In the genomic region with DNA sequence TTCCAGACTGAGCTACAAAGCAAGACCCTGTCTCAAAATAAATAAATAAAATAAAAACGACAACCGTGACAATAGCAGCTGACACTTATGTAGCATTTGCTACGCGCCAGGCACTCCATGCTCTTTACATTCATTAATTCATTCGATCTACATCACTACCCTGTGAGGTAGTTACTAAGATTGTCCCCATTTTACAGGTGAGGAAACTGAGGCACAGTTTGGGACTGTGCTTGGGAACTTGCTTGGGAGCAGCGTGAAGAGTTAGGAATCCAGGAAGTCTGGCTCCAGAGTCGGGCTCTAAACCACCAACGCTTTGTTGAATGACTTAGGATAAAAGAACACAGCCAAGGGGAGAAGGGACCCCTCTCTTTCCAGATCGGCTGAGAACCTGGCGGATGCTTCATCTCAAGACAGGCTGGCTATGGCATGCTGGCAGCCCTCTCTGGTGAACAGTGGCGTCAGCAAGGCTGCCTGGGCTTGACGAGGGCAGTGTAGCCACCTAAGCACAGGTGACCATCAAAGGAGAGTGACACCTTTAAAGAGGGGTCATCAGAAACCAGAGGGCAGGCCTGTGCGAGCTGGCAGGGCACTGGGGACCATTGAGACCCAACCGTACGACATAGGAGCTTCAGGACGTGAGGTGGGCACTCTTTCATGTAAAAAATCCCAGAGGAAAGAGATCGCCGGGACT, we compare ENCODE assay signal across 8 cellular contexts. TPM values are rescaled to one million over a fixed set of nuclear protein-coding genes. Genes with fewer than 3 reads are reported as not detected.
DNase-seq lines count a peak whose midpoint lies in the region; ATAC-seq and TF ChIP-seq lines count a peak whose summit lies in the region.

No MANE protein-coding gene starts in this region.

- H3K36me3 ChIP-seq in heart left ventricle (peaks cover 0 to 21% (median 18%) of the 10 kb centered on the region in 9 donors), kidney epithelial cell (ENCODE audit: control insufficient read depth, insufficient read depth, low read length) (peaks cover 1% of the 10 kb centered on the region), thyroid gland (peaks cover 10 to 17% of the 10 kb centered on the region in 2 donors)

- ATAC-seq in heart left ventricle (peak in 2 of 4 donors; percentile 6 to 16), Right ventricle myocardium superior (ENCODE audit: poor library complexity) (no peak)
- ATAC-seq in activated naive CD8-positive, alpha-beta T cell treated with anti-CD3 and anti-CD28 coated beads, Interleukin-2, amount 10 ng/mL, durations not matched to agents 7 days and 5 days (ENCODE audit: low read depth), result no peak

- peak overlapping the region; percentile 84 to 98 (median 95) for H3K27ac ChIP-seq in heart left ventricle
- H3K27ac ChIP-seq in thyroid gland, result peak overlapping the region in 2 of 3 donors; percentile 90 to 97

- TF ChIP-seq POLR2A in heart left ventricle (IDR thresholded peaks at IDR 0.05) (no peak), thyroid gland (IDR thresholded peaks at IDR 0.05) (no peak)

- DNase-seq in heart left ventricle, result no peak
- no peak for DNase-seq in Right ventricle myocardium superior
- DNase-seq in activated naive CD8-positive, alpha-beta T cell treated with anti-CD3 and anti-CD28 coated beads, Interleukin-2, amount 10 ng/mL, durations not matched to agents 7 days and 5 days, result no peak
- no peak for DNase-seq in kidney epithelial cell (ENCODE audit: low read depth)
- DNase-seq in thyroid gland, result no peak
- no peak for DNase-seq in GM20000 (ENCODE audit: low spot score)
- DNase-seq in NCI-H774 (lab: John Stamatoyannopoulos, UW), result no peak
- DNase-seq in glomerular visceral epithelial cell (ENCODE audit: extremely low spot score), result no peak

- TF ChIP-seq CTCF in heart left ventricle (IDR thresholded peaks at IDR 0.05) (no peak), kidney epithelial cell (IDR thresholded peaks at IDR 0.05; ENCODE audit: insufficient read depth, low read length, poor library complexity, severe bottlenecking) (no peak), thyroid gland (IDR thresholded peaks at IDR 0.05) (no peak), GM20000 (IDR thresholded peaks at IDR 0.05; ENCODE audit: extremely low read depth, missing control alignments) (no peak)

- POLR2A ChIA-PET in activated naive CD8-positive, alpha-beta T cell treated with anti-CD3 and anti-CD28 coated beads, Interleukin-2, amount 10 ng/mL, durations not matched to agents 7 days and 5 days (lab: Charles Lee), result interaction anchor here (0.6 to 1.6 kb wide), 2 partner anchors 20 to 224 kb away, joined by 3 to 4 read pairs; a partner anchor contains a TSS

- H3K9me3 ChIP-seq in heart left ventricle, result no peaks in the 10 kb centered on the region
- H3K9me3 ChIP-seq in thyroid gland, result no peaks in the 10 kb centered on the region

- H3K9me3 Mint-ChIP-seq in activated naive CD8-positive, alpha-beta T cell treated with anti-CD3 and anti-CD28 coated beads, Interleukin-2, amount 10 ng/mL, durations not matched to agents 7 days and 5 days, result no peaks in the 10 kb centered on the region

- no peaks in the 10 kb centered on the region for H3K27me3 ChIP-seq in heart left ventricle
- no peaks in the 10 kb centered on the region for H3K27me3 ChIP-seq in kidney epithelial cell (ENCODE audit: control insufficient read depth, insufficient read depth, low read length)
- H3K27me3 ChIP-seq in thyroid gland, result no peaks in the 10 kb centered on the region

- peak overlapping the region; percentile 93 for H3K4me3 Mint-ChIP-seq in activated naive CD8-positive, alpha-beta T cell treated with anti-CD3 and anti-CD28 coated beads, Interleukin-2, amount 10 ng/mL, durations not matched to agents 7 days and 5 days

- H3K4me3 ChIP-seq in heart left ventricle (peak overlapping the region; percentile 67 to 99 (median 92)), kidney epithelial cell (ENCODE audit: low read depth, low read length) (peak overlapping the region; percentile 63), thyroid gland (replicated peaks in 1 of 3) (peak overlapping the region; percentile 45 to 70 (median 66))

- H3K4me1 ChIP-seq in heart left ventricle (peaks cover 0 to 20% (median 13%) of the 10 kb centered on the region in 12 donors), thyroid gland (peaks cover 8% of the 10 kb centered on the region in 2 donors)

- H3K27me3 Mint-ChIP-seq in activated naive CD8-positive, alpha-beta T cell treated with anti-CD3 and anti-CD28 coated beads, Interleukin-2, amount 10 ng/mL, durations not matched to agents 7 days and 5 days, result no peaks in the 10 kb centered on the region

- H3K27ac Mint-ChIP-seq in activated naive CD8-positive, alpha-beta T cell treated with anti-CD3 and anti-CD28 coated beads, Interleukin-2, amount 10 ng/mL, durations not matched to agents 7 days and 5 days, result peak overlapping the region; percentile 98

- peaks cover 18% of the 10 kb centered on the region for H3K4me1 Mint-ChIP-seq in activated naive CD8-positive, alpha-beta T cell treated with anti-CD3 and anti-CD28 coated beads, Interleukin-2, amount 10 ng/mL, durations not matched to agents 7 days and 5 days

- H3K36me3 Mint-ChIP-seq in activated naive CD8-positive, alpha-beta T cell treated with anti-CD3 and anti-CD28 coated beads, Interleukin-2, amount 10 ng/mL, durations not matched to agents 7 days and 5 days, result peaks cover 10% of the 10 kb centered on the region

- 23 to 32% (median 24%) methylated on average over 16 to 18 of the region's 18 CpGs for WGBS in heart left ventricle, 4 donors
- WGBS in thyroid gland, 2 donors, result 19 to 22% methylated on average over 18 of the region's 18 CpGs

- intact Hi-C loops in heart left ventricle (cut with DNase I), result no loop called here
- intact Hi-C loops in Right ventricle myocardium superior (cut with DNase I), result no loop called here
- intact Hi-C loops in thyroid gland (cut with DNase I), result no loop called here

RNA-seq across cellular contexts. Expression of a gene that starts 0.6 kb away (rescaled TPM):
- 10 to 100 TPM in 5 of 9 donors, 1 to 10 TPM in 4; 7.4 to 32.3 (median 10.1) TPM for total RNA-seq in heart left ventricle
- 10 to 100 TPM; 17.9 to 34.3 TPM for polyA plus RNA-seq in heart left ventricle
- total RNA-seq in Right ventricle myocardium superior, result 10.5 TPM
- total RNA-seq in activated naive CD8-positive, alpha-beta T cell treated with anti-CD3 and anti-CD28 coated beads, Interleukin-2, amount 10 ng/mL, durations not matched to agents 7 days and 5 days, result 10 to 100 TPM in 1 of 2 experiments, 1 to 10 TPM in 1; 9.9 to 12.1 TPM
- 32.9 and 33.0 TPM in 2 replicates for total RNA-seq in kidney epithelial cell
- total RNA-seq in thyroid gland, result 10 to 100 TPM in 3 of 4 donors, 1 to 10 TPM in 1; 9.0 to 18.9 (median 13.6) TPM

RNA-seq across cellular contexts. Expression of a gene that starts 6.2 kb away (rescaled TPM):
- total RNA-seq in heart left ventricle (10 to 100 TPM; 15.4 to 41.0 (median 26.4) TPM), Right ventricle myocardium superior (19.0 TPM), kidney epithelial cell (51.9 and 57.6 TPM in 2 replicates), thyroid gland (10 to 100 TPM; 28.6 to 56.0 (median 36.1) TPM)
- 10 to 100 TPM; 13.9 to 23.5 TPM for polyA plus RNA-seq in heart left ventricle
- total RNA-seq in activated naive CD8-positive, alpha-beta T cell treated with anti-CD3 and anti-CD28 coated beads, Interleukin-2, amount 10 ng/mL, durations not matched to agents 7 days and 5 days, result 10 to 100 TPM; 82.9 to 83.6 TPM

RNA-seq across cellular contexts. Expression of a gene that starts 16.6 kb away (rescaled TPM):
- not detected for total RNA-seq in heart left ventricle
- not detected for polyA plus RNA-seq in heart left ventricle
- total RNA-seq in Right ventricle myocardium superior, result not detected
- total RNA-seq in activated naive CD8-positive, alpha-beta T cell treated with anti-CD3 and anti-CD28 coated beads, Interleukin-2, amount 10 ng/mL, durations not matched to agents 7 days and 5 days, result not detected
- 0.62 and 1.2 TPM in 2 replicates for total RNA-seq in kidney epithelial cell
- total RNA-seq in thyroid gland, result not detected

RNA-seq across cellular contexts. Expression of a gene that starts 19.6 kb away (rescaled TPM):
- total RNA-seq in heart left ventricle (not detected), Right ventricle myocardium superior (not detected), kidney epithelial cell (8.1 and 14.7 TPM in 2 replicates), thyroid gland (not detected)
- polyA plus RNA-seq in heart left ventricle, result under 1 TPM in 1 of 2 donors, not detected in 1; 0.15 TPM
- 1 to 10 TPM; 5.2 to 6.0 TPM for total RNA-seq in activated naive CD8-positive, alpha-beta T cell treated with anti-CD3 and anti-CD28 coated beads, Interleukin-2, amount 10 ng/mL, durations not matched to agents 7 days and 5 days

RNA-seq across cellular contexts. Expression of a gene that starts 39.1 kb away (rescaled TPM):
- 1 to 10 TPM in 3 of 9 donors, under 1 TPM in 3, not detected in 3; 0.63 to 1.8 (median 0.93) TPM for total RNA-seq in heart left ventricle
- not detected for polyA plus RNA-seq in heart left ventricle
- 0.46 TPM for total RNA-seq in Right ventricle myocardium superior
- 10 to 100 TPM; 11.4 to 13.9 TPM for total RNA-seq in activated naive CD8-positive, alpha-beta T cell treated with anti-CD3 and anti-CD28 coated beads, Interleukin-2, amount 10 ng/mL, durations not matched to agents 7 days and 5 days
- total RNA-seq in kidney epithelial cell, result not detected in 2 replicates
- total RNA-seq in thyroid gland, result 1 to 10 TPM in 3 of 4 donors, not detected in 1; 1.2 to 3.3 (median 1.9) TPM
